Comparison of ENCODE assay signal across 27 cellular contexts in the genomic region with DNA sequence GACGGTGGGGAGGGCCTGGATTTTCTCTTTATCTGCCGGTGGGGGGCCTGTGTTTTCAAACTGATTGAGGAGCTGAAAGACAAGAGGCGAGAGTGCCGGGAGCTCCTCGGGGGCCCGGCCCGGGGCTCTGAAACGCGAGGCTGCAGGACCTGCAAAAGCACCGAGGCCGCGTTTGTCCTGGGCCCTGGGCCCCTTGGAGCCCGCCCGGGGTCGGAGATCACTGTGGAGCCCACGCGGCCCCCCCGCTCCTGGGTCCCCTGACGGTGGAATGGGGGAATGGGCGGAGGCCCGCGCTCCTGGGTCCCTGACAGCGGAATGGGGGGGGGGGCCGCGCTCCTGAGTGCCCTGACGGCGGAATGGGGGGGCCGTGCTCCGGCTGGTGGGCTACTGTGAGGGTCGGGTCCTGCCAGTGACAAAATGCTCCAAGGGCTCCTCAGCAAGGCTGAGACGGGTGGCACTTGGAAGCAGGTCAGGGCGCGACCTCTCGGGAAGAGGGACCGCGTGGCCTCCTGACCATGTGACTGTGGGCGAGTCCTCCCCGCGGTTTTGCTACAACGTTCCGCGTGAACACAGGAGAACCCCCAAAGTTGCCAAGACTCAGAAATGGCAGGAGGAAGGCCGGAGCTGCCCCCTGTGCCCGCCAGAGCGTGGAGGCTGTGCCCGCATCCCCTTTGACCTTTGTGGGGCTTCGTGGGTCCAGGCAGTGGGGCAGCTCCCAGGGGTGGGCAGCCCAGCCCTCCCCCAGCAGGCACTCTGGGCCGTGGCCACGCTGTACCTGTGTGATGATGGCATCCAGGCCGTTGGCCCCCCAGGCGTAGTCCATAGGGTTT. TPM values are rescaled to one million over a fixed set of nuclear protein-coding genes. Genes with fewer than 3 reads are reported as not detected.
"Had no signal": no experiment of that assay in that cellular context is flagged by ENCODE, and none has a peak within 500 bp of the region (broad histone marks: within the 10 kb centered on the region; RNA-seq: fewer than 3 reads in every experiment).

No MANE protein-coding gene starts in this region.

- H3K27me3 ChIP-seq: brain microvascular endothelial cell, cardiac muscle cell had no signal

- DNase-seq: activated CD4-positive, alpha-beta memory T cell treated with anti-CD3 and anti-CD28 coated beads for 36 hours; activated CD4-positive, alpha-beta T cell treated with anti-CD3 and anti-CD28 coated beads, Interleukin-2, amount 10 ng/mL, durations not matched to agents 7 days and 5 days; activated CD4-positive, CD25-positive, alpha-beta regulatory T cell; activated CD8-positive, alpha-beta memory T cell treated with anti-CD3 and anti-CD28 coated beads for 24 hours; activated gamma-delta T cell; activated naive CD4-positive, alpha-beta T cell treated with anti-CD3 and anti-CD28 coated beads for 36 hours; activated T-cell treated with anti-CD3 and anti-CD28 coated beads, Interleukin-2, amount 50 U/mL, for 48 hours; brain microvascular endothelial cell; cerebellar nuclear complex; Kasumi-1; NCI-H146; NCI-H187 treated with DMSO at 0.1 percent for 48 hours; NCI-H2171; NCI-H2227 treated with DMSO at 0.1 percent for 48 hours; NCI-H446 treated with DMSO at 0.1 percent for 48 hours; NCI-H526 treated with DMSO at 0.1 percent for 48 hours; NCI-H82; SIG-M5; T-cell; T-helper 2 cell; T1000 had no signal

- H3K27ac ChIP-seq: brain microvascular endothelial cell, cardiac muscle cell, SK-N-MC had no signal

- ATAC-seq: activated T-helper 17 cell treated with anti-CD3 and anti-CD28 coated beads, Interleukin-2, amount 50 U/mL, for 72 hours; T-cell had no signal

- H3K4me3 ChIP-seq: cardiac muscle cell, SK-N-MC had no signal

- FAIRE-seq: TTC549 had no signal

RNA-seq across cellular contexts. Expression of gene FGF22, which starts 9.4 kb away (rescaled TPM):
- total RNA-seq: activated naive CD4-positive, alpha-beta T cell treated with anti-CD3 and anti-CD28 coated beads for 36 hours; cardiac muscle cell; RPMI7951 had no signal

RNA-seq across cellular contexts. Expression of gene PRSS57, which starts 46.1 kb away (rescaled TPM):
- total RNA-seq: activated CD4-positive, alpha-beta memory T cell treated with anti-CD3 and anti-CD28 coated beads for 36 hours; activated CD4-positive, alpha-beta T cell treated with anti-CD3 and anti-CD28 coated beads, Interleukin-2, amount 10 ng/mL, durations not matched to agents 7 days and 5 days; activated naive CD4-positive, alpha-beta T cell treated with anti-CD3 and anti-CD28 coated beads for 36 hours; activated T-helper 17 cell treated with anti-CD3 and anti-CD28 coated beads, Interleukin-2, amount 50 U/mL, for 72 hours; cardiac muscle cell; OCI-LY7; RPMI7951 had no signal
- polyA plus RNA-seq: cardiac muscle cell had no signal
